In the genomic region with DNA sequence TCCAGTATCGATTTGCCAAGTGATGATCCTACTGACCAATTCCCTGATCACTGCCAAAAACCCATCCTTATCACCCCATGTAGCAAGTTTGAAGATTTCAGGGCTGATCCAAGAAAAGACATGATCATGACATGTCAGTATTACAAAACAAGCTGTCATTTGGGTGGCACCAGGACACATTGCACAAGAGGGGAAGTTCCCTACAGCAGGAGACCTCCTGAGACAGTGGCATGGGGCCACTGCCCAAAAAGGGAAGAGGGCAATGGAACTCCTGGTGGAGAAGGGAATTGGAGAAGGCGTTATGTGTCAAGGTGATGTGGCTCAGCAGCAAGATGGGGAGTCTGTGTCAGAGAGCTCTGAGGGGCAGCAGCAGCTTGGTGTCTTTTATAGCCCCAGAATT, we compare ENCODE assay signal across 19 cellular contexts. TPM values are rescaled to one million over a fixed set of nuclear protein-coding genes. Genes with fewer than 3 reads are reported as not detected.
DNase-seq lines count a peak whose midpoint lies in the region; ATAC-seq and TF ChIP-seq lines count a peak whose summit lies in the region.
"Had no signal": no experiment of that assay in that cellular context is flagged by ENCODE, and none has a peak within 500 bp of the region (broad histone marks: within the 10 kb centered on the region; RNA-seq: fewer than 3 reads in every experiment).

No MANE protein-coding gene starts in this region.

- no peaks in the 10 kb centered on the region for H3K9me3 ChIP-seq in upper lobe of right lung
- no peaks in the 10 kb centered on the region for H3K9me3 ChIP-seq in right cardiac atrium (ENCODE audit: control insufficient read depth, low read length)
- H3K9me3 ChIP-seq: BE2C had no signal

- no peak for ATAC-seq in activated B cell treated with CpG ODN at 0.5 μM for 24 hours (ENCODE audit: low read depth)
- peak; percentile 55 for ATAC-seq in upper lobe of right lung
- ATAC-seq in HG03135 (IDR thresholded peaks at IDR 0.05; ENCODE audit: unreplicated experiment): no peak
- no peak for ATAC-seq in right cardiac atrium

- H3K36me3 ChIP-seq in upper lobe of right lung: no peaks in the 10 kb centered on the region
- H3K36me3 ChIP-seq: BE2C had no signal

- POLR2A ChIA-PET in activated B cell treated with CpG ODN at 0.5 μM for 24 hours (lab: Charles Lee): interaction anchor here (1.0 kb wide), 1 partner anchor 614 kb away, joined by 3 read pairs; a partner anchor contains a TSS

- DNase-seq in HL-60 (ENCODE audit: low read depth in 1 of 2, low spot score in 1 of 2) (peak; percentile 25 to 42), NOMO-1 (lab: John Stamatoyannopoulos, UW; ENCODE audit: unreplicated experiment in 2 of 2) (peak; percentile 1 to 24), activated B cell treated with CpG ODN at 0.5 μM for 24 hours (no peak), upper lobe of right lung (no peak), NCI-H1105 treated with DMSO at 0.1 percent for 48 hours (lab: John Stamatoyannopoulos, UW) (no peak), right cardiac atrium (no peak)
- DNase-seq: BE2C; CD8-positive, alpha-beta memory T cell; DMS79 treated with DMSO at 0.1 percent for 48 hours; IMR-90; NCI-H1092; NCI-H2081 treated with DMSO at 0.1 percent for 48 hours; NCI-H510A; NCI-H774; SHP77 treated with DMSO at 0.1 percent for 48 hours; T-helper 2 cell had no signal

- H3K4me1 Mint-ChIP-seq in activated B cell treated with CpG ODN at 0.5 μM for 24 hours: peaks cover 18% of the 10 kb centered on the region
- H3K4me1 Mint-ChIP-seq: CD8-positive, alpha-beta memory T cell had no signal

- H3K27me3 ChIP-seq in HL-60 (ENCODE audit: insufficient read depth, poor library complexity, severe bottlenecking) (no peaks in the 10 kb centered on the region), upper lobe of right lung (no peaks in the 10 kb centered on the region), right cardiac atrium (ENCODE audit: control insufficient read depth, insufficient read depth) (no peaks in the 10 kb centered on the region)
- H3K27me3 ChIP-seq: BE2C had no signal

- H3K4me3 Mint-ChIP-seq in activated B cell treated with CpG ODN at 0.5 μM for 24 hours: peak overlapping the region; percentile 20
- H3K4me3 Mint-ChIP-seq: CD8-positive, alpha-beta memory T cell had no signal

- no peak overlapping the region for H3K27ac Mint-ChIP-seq in activated B cell treated with CpG ODN at 0.5 μM for 24 hours

- H3K27ac ChIP-seq in HL-60 (replicated peaks) (no peak overlapping the region), upper lobe of right lung (no peak overlapping the region), right cardiac atrium (ENCODE audit: low read length) (no peak overlapping the region)

- no peaks in the 10 kb centered on the region for H3K36me3 Mint-ChIP-seq in activated B cell treated with CpG ODN at 0.5 μM for 24 hours (ENCODE audit: low read depth)
- H3K36me3 Mint-ChIP-seq: CD8-positive, alpha-beta memory T cell had no signal

- no peaks in the 10 kb centered on the region for H3K27me3 Mint-ChIP-seq in activated B cell treated with CpG ODN at 0.5 μM for 24 hours

- H3K9me3 Mint-ChIP-seq in activated B cell treated with CpG ODN at 0.5 μM for 24 hours: peaks cover 5% of the 10 kb centered on the region

- WGBS in right cardiac atrium: 73% methylated on average over 2 of the region's 2 CpGs

- no peak overlapping the region for H3K4me3 ChIP-seq in HL-60 (replicated peaks; ENCODE audit: insufficient read depth, low read length)
- no peak overlapping the region for H3K4me3 ChIP-seq in upper lobe of right lung
- no peak overlapping the region for H3K4me3 ChIP-seq in right cardiac atrium (ENCODE audit: low read length)

- intact Hi-C loops in activated B cell treated with CpG ODN at 0.5 μM for 24 hours (cut with micrococcal nuclease): no loop called here
- intact Hi-C loops in upper lobe of right lung (cut with DNase I): no loop called here
- intact Hi-C loops in right cardiac atrium (cut with DNase I): no loop called here

- H3K4me1 ChIP-seq in upper lobe of right lung (no peaks in the 10 kb centered on the region), right cardiac atrium (ENCODE audit: control insufficient read depth, insufficient read depth, low read length) (no peaks in the 10 kb centered on the region)
- H3K4me1 ChIP-seq: BE2C had no signal

- TF ChIP-seq CTCF in HL-60 (IDR thresholded peaks at IDR 0.05; ENCODE audit: insufficient read depth, low read length): no peak
- no peak for TF ChIP-seq CTCF in activated B cell treated with CpG ODN at 0.5 μM for 24 hours (IDR thresholded peaks at IDR 0.05)
- no peak for TF ChIP-seq CTCF in upper lobe of right lung (IDR thresholded peaks at IDR 0.05)

- CTCF ChIA-PET in activated B cell treated with CpG ODN at 0.5 μM for 24 hours (lab: Charles Lee): no interaction called here

RNA-seq across cellular contexts. Expression of a gene that starts 43.4 kb away (rescaled TPM):
- total RNA-seq in activated B cell treated with CpG ODN at 0.5 μM for 24 hours: 8.4 and 10.0 TPM in 2 replicates
- total RNA-seq in upper lobe of right lung: 5.0 TPM
- 1 to 10 TPM; 2.7 to 4.4 (median 3.6) TPM for total RNA-seq in right cardiac atrium
- polyA plus RNA-seq in right cardiac atrium: 1.9 TPM

RNA-seq across cellular contexts. Expression of a gene that starts 46.4 kb away (rescaled TPM):
- not detected in 2 replicates for total RNA-seq in activated B cell treated with CpG ODN at 0.5 μM for 24 hours
- not detected for total RNA-seq in upper lobe of right lung
- total RNA-seq in right cardiac atrium: not detected
- polyA plus RNA-seq in right cardiac atrium: not detected
- total RNA-seq: CD8-positive, alpha-beta memory T cell; H4; HT1080; IMR-90 had no signal
- polyA plus RNA-seq: CD8-positive, alpha-beta memory T cell; IMR-90 had no signal

Comparison
In these comparisons a context has a peak if more than half of its experiments do, and no peak if none do; other contexts are left out.
1. DNase-seq: peak in HL-60 (2 of 2) and NOMO-1 (2 of 2); none in activated B cell treated with CpG ODN at 0.5 μM for 24 hours (single experiment), upper lobe of right lung (single experiment), NCI-H1105 treated with DMSO at 0.1 percent for 48 hours (single experiment) and right cardiac atrium (0 of 3).